Comparison of ENCODE assay signal across 42 cellular contexts in the genomic region with DNA sequence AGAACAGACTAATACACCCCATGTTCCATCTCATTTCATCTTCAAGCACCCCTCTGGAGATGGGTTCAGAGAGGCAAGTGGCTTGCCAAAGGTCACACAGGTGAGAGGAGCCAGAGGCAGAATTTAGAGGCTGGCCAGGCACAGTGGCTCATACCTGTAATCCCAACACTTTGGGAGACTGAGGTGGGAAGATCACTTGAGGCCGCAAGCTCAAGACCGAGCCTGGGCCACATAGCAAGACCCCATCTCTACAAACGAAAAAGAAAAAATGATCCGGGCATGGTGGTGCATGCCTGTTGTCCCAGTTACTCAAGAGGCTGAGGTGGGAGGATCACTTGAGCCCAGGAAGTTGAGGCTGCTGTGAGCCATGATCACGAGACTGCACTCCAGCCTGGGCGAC. TPM values are rescaled to one million over a fixed set of nuclear protein-coding genes. Genes with fewer than 3 reads are reported as not detected.
"Had no signal": no experiment of that assay in that cellular context is flagged by ENCODE, and none has a peak within 500 bp of the region (broad histone marks: within the 10 kb centered on the region; RNA-seq: fewer than 3 reads in every experiment).

No MANE protein-coding gene starts in this region.

- FAIRE-seq: astrocyte, bronchial epithelial cell, colon had no signal

- H3K27ac ChIP-seq: adrenal gland, ascending aorta, body of pancreas, brain microvascular endothelial cell, breast epithelium, cardiac muscle cell had no signal

- H3K36me3 ChIP-seq: adrenal gland, ascending aorta, brain microvascular endothelial cell, breast epithelium, cardiac muscle cell had no signal

- H3K4me3 Mint-ChIP-seq: activated naive CD4-positive, alpha-beta T cell treated with anti-CD3 and anti-CD28 coated beads for 36 hours; activated naive CD4-positive, alpha-beta T cell treated with anti-CD3 and anti-CD28 coated beads, Interleukin-2, amount 10 ng/mL, durations not matched to agents 7 days and 5 days; activated naive CD4-positive, alpha-beta T cell treated with anti-CD3 and anti-CD28 coated beads, Interleukin-2, amount 50 U/mL, for 24 hours; activated naive CD8-positive, alpha-beta T cell; activated naive CD8-positive, alpha-beta T cell treated with anti-CD3 and anti-CD28 coated beads for 36 hours; activated naive CD8-positive, alpha-beta T cell treated with anti-CD3 and anti-CD28 coated beads, Interleukin-2, amount 10 ng/mL, durations not matched to agents 7 days and 5 days; activated naive CD8-positive, alpha-beta T cell treated with anti-CD3 and anti-CD28 coated beads, Interleukin-2, amount 50 U/mL, for 24 hours; activated T-cell treated with anti-CD3 and anti-CD28 coated beads, Interleukin-2, amount 50 U/mL, for 4 hours; activated T-cell treated with anti-CD3 and anti-CD28 coated beads, Interleukin-2, amount 50 U/mL, for 72 hours; activated T-helper 1 cell treated with anti-CD3 and anti-CD28 coated beads, Interleukin-12 subunit alpha, Interleukin-12 subunit beta, Interleukin-2, Interleukin-4 antibody, amounts not matched to agents 30 ng/mL and 10 ng/mL and 1 ng/mL, durations not matched to agents 14 hours and 24 hours and 36 hours; activated T-helper 17 cell treated with anti-CD3 and anti-CD28 coated beads, Interleukin-2, amount 50 U/mL, for 72 hours; brain; central memory CD8-positive, alpha-beta T cell had no signal

- H3K9me3 Mint-ChIP-seq: activated naive CD4-positive, alpha-beta T cell treated with anti-CD3 and anti-CD28 coated beads, Interleukin-2, amount 50 U/mL, for 24 hours; central memory CD8-positive, alpha-beta T cell had no signal

- DNase-seq: activated effector memory CD4-positive, alpha-beta T cell treated with anti-CD3 and anti-CD28 coated beads, Interleukin-2, amount 50 U/mL, for 16 hours; activated effector memory CD4-positive, alpha-beta T cell treated with Interleukin-2 at 50 U/mL for 16 hours; activated gamma-delta T cell; activated gamma-delta T cell treated with Interleukin-2 at 50 U/mL for 16 hours; activated naive CD4-positive, alpha-beta T cell; activated naive CD4-positive, alpha-beta T cell treated with anti-CD3 and anti-CD28 coated beads for 36 hours; activated naive CD4-positive, alpha-beta T cell treated with anti-CD3 and anti-CD28 coated beads, Interleukin-2, amount 10 ng/mL, durations not matched to agents 7 days and 5 days; activated naive CD4-positive, alpha-beta T cell treated with anti-CD3 and anti-CD28 coated beads, Interleukin-2, amount 50 U/mL, for 16 hours; activated naive CD4-positive, alpha-beta T cell treated with Interleukin-2 at 50 U/mL for 16 hours; activated naive CD8-positive, alpha-beta T cell treated with anti-CD3 and anti-CD28 coated beads for 36 hours; activated naive CD8-positive, alpha-beta T cell treated with anti-CD3 and anti-CD28 coated beads, Interleukin-2, amount 10 ng/mL, durations not matched to agents 7 days and 5 days; activated naive CD8-positive, alpha-beta T cell treated with anti-CD3 and anti-CD28 coated beads, Interleukin-2, amount 50 U/mL, for 24 hours; activated T-cell treated with anti-CD3 and anti-CD28 coated beads, Interleukin-2, amount 50 U/mL, for 4 hours; activated T-cell treated with anti-CD3 and anti-CD28 coated beads, Interleukin-2, amount 50 U/mL, for 48 hours; activated T-cell treated with anti-CD3 and anti-CD28 coated beads, Interleukin-2, amount 50 U/mL, for 72 hours; adrenal gland; amniotic stem cell; amygdala; anterior cingulate cortex; aorta; body of pancreas; brain microvascular endothelial cell; caudate nucleus; central memory CD4-positive, alpha-beta T cell; cerebellar nuclear complex had no signal

- H3K4me1 Mint-ChIP-seq: activated naive CD4-positive, alpha-beta T cell treated with anti-CD3 and anti-CD28 coated beads, Interleukin-2, amount 10 ng/mL, durations not matched to agents 7 days and 5 days; activated naive CD4-positive, alpha-beta T cell treated with anti-CD3 and anti-CD28 coated beads, Interleukin-2, amount 50 U/mL, for 24 hours; activated naive CD8-positive, alpha-beta T cell treated with anti-CD3 and anti-CD28 coated beads for 36 hours; activated naive CD8-positive, alpha-beta T cell treated with anti-CD3 and anti-CD28 coated beads, Interleukin-2, amount 10 ng/mL, durations not matched to agents 7 days and 5 days; activated naive CD8-positive, alpha-beta T cell treated with anti-CD3 and anti-CD28 coated beads, Interleukin-2, amount 50 U/mL, for 24 hours; activated T-helper 17 cell treated with anti-CD3 and anti-CD28 coated beads, Interleukin-2, amount 50 U/mL, for 72 hours; central memory CD8-positive, alpha-beta T cell had no signal

- H3K36me3 Mint-ChIP-seq: activated naive CD4-positive, alpha-beta T cell treated with anti-CD3 and anti-CD28 coated beads, Interleukin-2, amount 10 ng/mL, durations not matched to agents 7 days and 5 days; activated naive CD4-positive, alpha-beta T cell treated with anti-CD3 and anti-CD28 coated beads, Interleukin-2, amount 50 U/mL, for 24 hours; activated naive CD8-positive, alpha-beta T cell; activated naive CD8-positive, alpha-beta T cell treated with anti-CD3 and anti-CD28 coated beads for 36 hours; activated naive CD8-positive, alpha-beta T cell treated with anti-CD3 and anti-CD28 coated beads, Interleukin-2, amount 10 ng/mL, durations not matched to agents 7 days and 5 days; brain had no signal

- H3K27ac Mint-ChIP-seq: activated naive CD4-positive, alpha-beta T cell treated with anti-CD3 and anti-CD28 coated beads for 36 hours; activated naive CD4-positive, alpha-beta T cell treated with anti-CD3 and anti-CD28 coated beads, Interleukin-2, amount 10 ng/mL, durations not matched to agents 7 days and 5 days; activated naive CD4-positive, alpha-beta T cell treated with anti-CD3 and anti-CD28 coated beads, Interleukin-2, amount 50 U/mL, for 24 hours; activated naive CD4-positive, alpha-beta T cell treated with anti-CD3 and anti-CD28 coated beads, Interleukin-2, amount 50 U/mL, for 72 hours; activated naive CD8-positive, alpha-beta T cell; activated naive CD8-positive, alpha-beta T cell treated with anti-CD3 and anti-CD28 coated beads for 36 hours; activated naive CD8-positive, alpha-beta T cell treated with anti-CD3 and anti-CD28 coated beads, Interleukin-2, amount 10 ng/mL, durations not matched to agents 7 days and 5 days; activated naive CD8-positive, alpha-beta T cell treated with anti-CD3 and anti-CD28 coated beads, Interleukin-2, amount 50 U/mL, for 24 hours; activated T-cell treated with anti-CD3 and anti-CD28 coated beads, Interleukin-2, amount 50 U/mL, for 72 hours; activated T-helper 1 cell treated with anti-CD3 and anti-CD28 coated beads, Interleukin-12 subunit alpha, Interleukin-12 subunit beta, Interleukin-2, Interleukin-4 antibody, amounts not matched to agents 30 ng/mL and 10 ng/mL and 1 ng/mL, durations not matched to agents 14 hours and 24 hours and 36 hours; activated T-helper 17 cell treated with anti-CD3 and anti-CD28 coated beads, Interleukin-2, amount 50 U/mL, for 72 hours; activated T-helper 2 cell treated with anti-CD3 and anti-CD28 coated beads, Interferon-gamma antibody, Interleukin-2, Interleukin-4, amounts not matched to agents 10 μg/mL and 5 μg/mL and 100 μg/mL, durations not matched to agents 14 hours and 24 hours and 36 hours had no signal

- H3K27me3 Mint-ChIP-seq: activated naive CD8-positive, alpha-beta T cell treated with anti-CD3 and anti-CD28 coated beads, Interleukin-2, amount 10 ng/mL, durations not matched to agents 7 days and 5 days had no signal

- H3K4me3 ChIP-seq: adrenal gland, ascending aorta, body of pancreas, breast epithelium, cardiac muscle cell had no signal

- H3K27me3 ChIP-seq: adrenal gland, ascending aorta, body of pancreas, brain microvascular endothelial cell, cardiac muscle cell had no signal

- H3K9me3 ChIP-seq: adrenal gland, ascending aorta, body of pancreas had no signal

- ATAC-seq: activated naive CD8-positive, alpha-beta T cell treated with anti-CD3 and anti-CD28 coated beads, Interleukin-2, amount 50 U/mL, for 24 hours; activated T-cell treated with anti-CD3 and anti-CD28 coated beads, Interleukin-2, amount 50 U/mL, for 4 hours; activated T-cell treated with anti-CD3 and anti-CD28 coated beads, Interleukin-2, amount 50 U/mL, for 72 hours; body of pancreas had no signal

- H3K4me1 ChIP-seq: adrenal gland, ascending aorta, body of pancreas, breast epithelium had no signal

RNA-seq across cellular contexts. Expression of gene MYL10, which starts 34.7 kb away (rescaled TPM):
- total RNA-seq: activated naive CD4-positive, alpha-beta T cell treated with anti-CD3 and anti-CD28 coated beads for 36 hours; activated naive CD4-positive, alpha-beta T cell treated with anti-CD3 and anti-CD28 coated beads, Interleukin-2, amount 50 U/mL, for 72 hours; activated naive CD8-positive, alpha-beta T cell treated with anti-CD3 and anti-CD28 coated beads for 36 hours; activated naive CD8-positive, alpha-beta T cell treated with anti-CD3 and anti-CD28 coated beads, Interleukin-2, amount 10 ng/mL, durations not matched to agents 7 days and 5 days; activated T-cell treated with anti-CD3 and anti-CD28 coated beads, Interleukin-2, amount 50 U/mL, for 4 hours; activated T-cell treated with anti-CD3 and anti-CD28 coated beads, Interleukin-2, amount 50 U/mL, for 72 hours; activated T-helper 1 cell treated with anti-CD3 and anti-CD28 coated beads, Interleukin-12 subunit alpha, Interleukin-12 subunit beta, Interleukin-2, Interleukin-4 antibody, amounts not matched to agents 30 ng/mL and 10 ng/mL and 1 ng/mL, durations not matched to agents 14 hours and 24 hours and 36 hours; activated T-helper 17 cell treated with anti-CD3 and anti-CD28 coated beads, Interleukin-2, amount 50 U/mL, for 72 hours; activated T-helper 2 cell treated with anti-CD3 and anti-CD28 coated beads, Interferon-gamma antibody, Interleukin-2, Interleukin-4, amounts not matched to agents 10 μg/mL and 5 μg/mL and 100 μg/mL, durations not matched to agents 14 hours and 24 hours and 36 hours; adrenal gland; aorta; ascending aorta; body of pancreas; breast epithelium; bronchial epithelial cell; cardiac muscle cell; cardiac septum; cerebellum had no signal
- polyA plus RNA-seq: adipose tissue, adrenal gland, aorta, cardiac muscle cell had no signal
